27 cellular contexts compared by ENCODE assay signal in genomic region chr1:157409927-157410326, GRCh38.
"Had no signal": no experiment of that assay in that cellular context is flagged by ENCODE, and none has a peak within 500 bp of the region (broad histone marks: within the 10 kb centered on the region; RNA-seq: fewer than 3 reads in every experiment).

No MANE protein-coding gene starts in this region.

- H3K27me3 ChIP-seq: neural progenitor cell, ovary, right lobe of liver, sigmoid colon, stomach, thyroid gland, tibial nerve, upper lobe of left lung, vagina had no signal

- H3K9me3 Mint-ChIP-seq: natural killer cell treated with Interleukin-12 subunit alpha and Interleukin-12 subunit beta and Interleukin-15 and Interleukin-18, amount 100 ng/mL, for 72 hours; nephron progenitor cell; neural progenitor cell; stimulated activated effector memory CD8-positive, alpha-beta T cell treated with anti-CD3 and anti-CD28 coated beads, Interleukin-12 subunit alpha, Interleukin-12 subunit beta, amount 100 ng/mL, for 72 hours; stimulated activated naive B cell treated with anti-CD40 and anti-IgM and Interleukin-4, amounts not matched to agents 10 μg/mL and 1 μg/mL and 100 μg/mL, for 72 hours; stimulated activated naive CD8-positive, alpha-beta T cell treated with anti-CD3 and anti-CD28 coated beads, Interleukin-15, Interleukin-2, amounts not matched to agents 100 ng/mL and 50 ng/mL, for 24 hours had no signal

- H3K27me3 Mint-ChIP-seq: stimulated activated naive CD8-positive, alpha-beta T cell treated with anti-CD3 and anti-CD28 coated beads, Interleukin-15, Interleukin-2, amounts not matched to agents 100 ng/mL and 50 ng/mL, for 24 hours had no signal

- DNase-seq: nephron progenitor cell; occipital lobe; ovary; psoas muscle; right cardiac atrium; right lobe of liver; sigmoid colon; small intestine; stimulated activated CD4-positive, alpha-beta T cell treated with anti-CD3 and anti-CD28 coated beads, Interleukin-15, amount 100 ng/mL, for 24 hours; stimulated activated CD4-positive, alpha-beta T cell treated with anti-CD3 and anti-CD28 coated beads, Interleukin-2, amount 100 ng/mL, for 24 hours; stimulated activated CD4-positive, alpha-beta T cell treated with anti-CD3 and anti-CD28 coated beads, Interleukin-2, amount 100 ng/mL, for 48 hours; stimulated activated CD4-positive, alpha-beta T cell treated with anti-CD3 and anti-CD28 coated beads, Interleukin-4, amount 100 ng/mL, for 24 hours; stimulated activated naive B cell treated with anti-CD40 and anti-IgM and Interleukin-4, amounts not matched to agents 10 μg/mL and 1 μg/mL and 100 μg/mL, for 72 hours; stimulated activated naive CD4-positive, alpha-beta T cell treated with Interleukin-2 at 50 U/mL for 16 hours; stomach; thyroid gland; trophoblast cell had no signal

- H3K4me3 ChIP-seq: neural progenitor cell, ovary, psoas muscle, right lobe of liver, sigmoid colon, stomach, thoracic aorta, thyroid gland, tibial nerve, upper lobe of left lung, vagina had no signal

- H3K4me1 ChIP-seq: neural progenitor cell, parathyroid adenoma, psoas muscle, sigmoid colon, thyroid gland, tibial nerve, upper lobe of left lung, vagina had no signal

- H3K27ac ChIP-seq: neural progenitor cell, ovary, parathyroid adenoma, psoas muscle, right lobe of liver, sigmoid colon, stomach, thoracic aorta, thyroid gland, tibial nerve, upper lobe of left lung, vagina had no signal

- H3K4me1 Mint-ChIP-seq: neural progenitor cell; stimulated activated effector memory CD8-positive, alpha-beta T cell treated with anti-CD3 and anti-CD28 coated beads, Interleukin-12 subunit alpha, Interleukin-12 subunit beta, amount 100 ng/mL, for 72 hours; stimulated activated naive B cell treated with anti-CD40 and anti-IgM and Interleukin-4, amounts not matched to agents 10 μg/mL and 1 μg/mL and 100 μg/mL, for 72 hours had no signal

- H3K27ac Mint-ChIP-seq: natural killer cell treated with Interleukin-12 subunit alpha and Interleukin-12 subunit beta and Interleukin-15 and Interleukin-18, amount 100 ng/mL, for 72 hours; nephron progenitor cell; neural progenitor cell; progenitor cell of endocrine pancreas; stimulated activated effector memory CD8-positive, alpha-beta T cell treated with anti-CD3 and anti-CD28 coated beads, Interleukin-12 subunit alpha, Interleukin-12 subunit beta, amount 100 ng/mL, for 72 hours; stimulated activated naive B cell treated with anti-CD40 and anti-IgM and Interleukin-4, amounts not matched to agents 10 μg/mL and 1 μg/mL and 100 μg/mL, for 72 hours; stimulated activated naive CD8-positive, alpha-beta T cell treated with anti-CD3 and anti-CD28 coated beads, Interleukin-15, Interleukin-2, amounts not matched to agents 100 ng/mL and 50 ng/mL, for 24 hours had no signal

- H3K9me3 ChIP-seq: ovary, psoas muscle, right lobe of liver, sigmoid colon, stomach, thoracic aorta, thyroid gland, tibial nerve, upper lobe of left lung, vagina had no signal

- H3K4me3 Mint-ChIP-seq: natural killer cell treated with Interleukin-12 subunit alpha and Interleukin-12 subunit beta and Interleukin-15 and Interleukin-18, amount 100 ng/mL, for 72 hours; nephron progenitor cell; neural progenitor cell; stimulated activated effector memory CD8-positive, alpha-beta T cell treated with anti-CD3 and anti-CD28 coated beads, Interleukin-12 subunit alpha, Interleukin-12 subunit beta, amount 100 ng/mL, for 72 hours; stimulated activated naive B cell treated with anti-CD40 and anti-IgM and Interleukin-4, amounts not matched to agents 10 μg/mL and 1 μg/mL and 100 μg/mL, for 72 hours; stimulated activated naive CD8-positive, alpha-beta T cell treated with anti-CD3 and anti-CD28 coated beads, Interleukin-15, Interleukin-2, amounts not matched to agents 100 ng/mL and 50 ng/mL, for 24 hours had no signal

- H3K36me3 ChIP-seq: neural progenitor cell, ovary, right lobe of liver, sigmoid colon, stomach, thoracic aorta, thyroid gland, tibial nerve, upper lobe of left lung, vagina had no signal

- ATAC-seq: natural killer cell treated with Interleukin-12 subunit alpha and Interleukin-12 subunit beta and Interleukin-15 and Interleukin-18, amount 100 ng/mL, for 72 hours; psoas muscle; right cardiac atrium; stimulated activated effector memory CD8-positive, alpha-beta T cell treated with anti-CD3 and anti-CD28 coated beads, Interleukin-12 subunit alpha, Interleukin-12 subunit beta, amount 100 ng/mL, for 72 hours; stimulated activated naive B cell treated with anti-CD40 and anti-IgM and Interleukin-4, amounts not matched to agents 10 μg/mL and 1 μg/mL and 100 μg/mL, for 72 hours had no signal

- H3K36me3 Mint-ChIP-seq: natural killer cell treated with Interleukin-12 subunit alpha and Interleukin-12 subunit beta and Interleukin-15 and Interleukin-18, amount 100 ng/mL, for 72 hours; neural progenitor cell; stimulated activated effector memory CD8-positive, alpha-beta T cell treated with anti-CD3 and anti-CD28 coated beads, Interleukin-12 subunit alpha, Interleukin-12 subunit beta, amount 100 ng/mL, for 72 hours; stimulated activated naive B cell treated with anti-CD40 and anti-IgM and Interleukin-4, amounts not matched to agents 10 μg/mL and 1 μg/mL and 100 μg/mL, for 72 hours had no signal
